In genomic region chr1:179706339-179706941, GRCh38 we compare ENCODE assay signal across 9 cellular contexts. TPM values are rescaled to one million over a fixed set of nuclear protein-coding genes. Genes with fewer than 3 reads are reported as not detected.
DNase-seq lines count a peak whose midpoint lies in the region; ATAC-seq and TF ChIP-seq lines count a peak whose summit lies in the region.
"Had no signal": no experiment of that assay in that cellular context is flagged by ENCODE, and none has a peak within 500 bp of the region (broad histone marks: within the 10 kb centered on the region; RNA-seq: fewer than 3 reads in every experiment).

No MANE protein-coding gene starts in this region.

- TF ChIP-seq EP300 in ovary (IDR thresholded peaks at IDR 0.05), result no peak

- H3K4me3 ChIP-seq in fibroblast of lung (replicated peaks in 1 of 4; ENCODE audit: control extremely low read depth in 1 of 4, insufficient read depth in 1 of 4, low read depth in 3 of 4, low read length in 4 of 4) (no peak overlapping the region), ovary (no peak overlapping the region), uterus (no peak overlapping the region)

- ATAC-seq in GM19023 (IDR thresholded peaks at IDR 0.05; ENCODE audit: unreplicated experiment), result no peak

- H2AFZ ChIP-seq in fibroblast of lung (ENCODE audit: low read length), result no peak overlapping the region

- H3K79me2 ChIP-seq in fibroblast of lung (ENCODE audit: control insufficient read depth, insufficient read depth, low read length), result no peaks in the 10 kb centered on the region

- H3K27ac ChIP-seq in fibroblast of lung (ENCODE audit: insufficient read depth, low read length) (no peak overlapping the region), ovary (no peak overlapping the region), uterus (no peak overlapping the region)

- TF ChIP-seq CTCF in Calu3 (IDR thresholded peaks at IDR 0.05; ENCODE audit: unreplicated experiment), result peak; percentile 82
- TF ChIP-seq CTCF in fibroblast of lung (conservative IDR thresholded peaks at IDR 0.05 in 1 of 2, IDR thresholded peaks at IDR 0.05 in 1 of 2; ENCODE audit: low read depth in 1 of 2, low read length in 2 of 2), result peak; percentile 73 to 86
- TF ChIP-seq CTCF in ovary (IDR thresholded peaks at IDR 0.05), result peak; percentile 22 to 76 (median 61)
- peak; percentile 47 to 75 (median 63) for TF ChIP-seq CTCF in uterus (IDR thresholded peaks at IDR 0.05)

- intact Hi-C loops in Calu3 (cut with micrococcal nuclease; ENCODE audit: unreplicated experiment) (loop anchor here (1.0 to 10.0 kb wide), 4 partner anchors 103 to 472 kb away; partner anchors contain the start of gene CEP350), ovary (cut with DNase I) (loop anchor here (2.0 to 10.0 kb wide), 6 partner anchors 101 to 478 kb away; no protein-coding TSS in a partner anchor), uterus (cut with DNase I; ENCODE audit: low total_unique reads) (loop anchor here (5.0 kb wide), 1 partner anchor 106 kb away; no protein-coding TSS in a partner anchor)

- no peak overlapping the region for H3K4me2 ChIP-seq in fibroblast of lung (ENCODE audit: extremely low read depth, insufficient read depth, low read length)

- no peak overlapping the region for H3K9ac ChIP-seq in fibroblast of lung (ENCODE audit: insufficient read depth, low read length)

- TF ChIP-seq POLR2A in ovary (IDR thresholded peaks at IDR 0.05) (no peak), uterus (IDR thresholded peaks at IDR 0.05) (no peak)

- H3K27me3 Mint-ChIP-seq in Calu3 (ENCODE audit: unreplicated experiment), result peaks cover 57% of the 10 kb centered on the region

- BruUV-seq in Calu3 (replicated peaks; lab: Mats Ljungman, UMichigan), result no TSS peak

- H3K4me1 ChIP-seq in fibroblast of lung (ENCODE audit: control insufficient read depth, extremely low read depth, insufficient read depth, low read length) (no peaks in the 10 kb centered on the region), ovary (ENCODE audit: insufficient read depth) (no peaks in the 10 kb centered on the region), uterus (no peaks in the 10 kb centered on the region)

- H3K9me3 Mint-ChIP-seq in Calu3 (ENCODE audit: low read depth, unreplicated experiment), result no peaks in the 10 kb centered on the region

- no peaks in the 10 kb centered on the region for H4K20me1 ChIP-seq in fibroblast of lung (ENCODE audit: control insufficient read depth, extremely low read depth, insufficient read depth, low read length)

- CTCF ChIA-PET in Calu3 (lab: Charles Lee), result interaction anchor here (0.6 to 4.3 kb wide), 11 partner anchors 22 to 471 kb away, joined by 3 to 180 read pairs (median 3); no protein-coding TSS in a partner anchor

- DNase-seq in Calu3 (peak; percentile 77), HS-27A (ENCODE audit: low read depth) (peak; percentile 14), NOMO-1 (lab: John Stamatoyannopoulos, UW; ENCODE audit: unreplicated experiment in 2 of 2) (peak; percentile 45 to 76), fibroblast of lung (ENCODE audit: low read depth in 2 of 2) (peak; percentile 44 to 74), ovary (peak; percentile 52 to 69 (median 60)), uterus (peak; percentile 31 to 36)
- peak; percentile 66 for DNase-seq in activated CD8-positive, alpha-beta memory T cell treated with anti-CD3 and anti-CD28 coated beads, Interleukin-2, amount 50 U/mL, for 48 hours

- H3K4me3 Mint-ChIP-seq in Calu3 (ENCODE audit: low read depth, unreplicated experiment), result no peak overlapping the region

- WGBS in ovary, 3 donors, result 1 to 3% (median 3%) methylated on average over 3 of the region's 3 CpGs

- no peak overlapping the region for H3K27ac Mint-ChIP-seq in Calu3 (ENCODE audit: unreplicated experiment)

- peaks cover 9% of the 10 kb centered on the region for H3K4me1 Mint-ChIP-seq in Calu3 (ENCODE audit: low read depth, unreplicated experiment)

- H3K27me3 ChIP-seq in fibroblast of lung (ENCODE audit: control insufficient read depth, insufficient read depth, low read length) (no peaks in the 10 kb centered on the region), ovary (no peaks in the 10 kb centered on the region), uterus (no peaks in the 10 kb centered on the region)

- H3K36me3 ChIP-seq in fibroblast of lung (ENCODE audit: control insufficient read depth, insufficient read depth, low read length) (no peaks in the 10 kb centered on the region), ovary (no peaks in the 10 kb centered on the region), uterus (no peaks in the 10 kb centered on the region)

- H3K9me3 ChIP-seq in fibroblast of lung (ENCODE audit: control insufficient read depth, insufficient read depth, low read depth, low read length) (no peaks in the 10 kb centered on the region), ovary (no peaks in the 10 kb centered on the region), uterus (no peaks in the 10 kb centered on the region)

- H3K36me3 Mint-ChIP-seq in Calu3 (ENCODE audit: insufficient read depth, unreplicated experiment), result no peaks in the 10 kb centered on the region

RNA-seq across cellular contexts. Expression of gene FAM163A, which starts 36.7 kb away (rescaled TPM):
- total RNA-seq in Calu3 (2022), result not detected in 2 replicates
- total RNA-seq in fibroblast of lung, result not detected in 2 replicates
- polyA plus RNA-seq in fibroblast of lung, result not detected in 2 replicates
- polyA plus RNA-seq in fibroblast of lung (2012), result not detected in 2 replicates
- polyA minus RNA-seq in fibroblast of lung (ENCODE audit: low replicate concordance), result not detected in 2 replicates
- under 1 TPM in 4 of 7 donors, not detected in 3; 0.10 to 0.72 (median 0.47) TPM for total RNA-seq in ovary
- 1 to 10 TPM in 1 of 2 donors, under 1 TPM in 1; 0.16 to 1.7 TPM for polyA plus RNA-seq in ovary
- total RNA-seq in uterus, result under 1 TPM in 1 of 4 donors, not detected in 3; 0.21 TPM
- total RNA-seq: T-helper 2 cell treated with Interferon-gamma antibody and Interleukin-4, amounts not matched to agents 100 ng/mL and 5 ng/mL, for 36 hours had no signal

Comparison
In these comparisons a context has a peak if more than half of its experiments do, and no peak if none do; other contexts are left out.
1. DNase-seq: peak in every context shown above with its lines; median percentile 77 in Calu3; 66 in activated CD8-positive, alpha-beta memory T cell treated with anti-CD3 and anti-CD28 coated beads, Interleukin-2, amount 50 U/mL, for 48 hours; 60 in NOMO-1; 60 in ovary; 59 in fibroblast of lung; 34 in uterus; 14 in HS-27A.